In the genomic region with DNA sequence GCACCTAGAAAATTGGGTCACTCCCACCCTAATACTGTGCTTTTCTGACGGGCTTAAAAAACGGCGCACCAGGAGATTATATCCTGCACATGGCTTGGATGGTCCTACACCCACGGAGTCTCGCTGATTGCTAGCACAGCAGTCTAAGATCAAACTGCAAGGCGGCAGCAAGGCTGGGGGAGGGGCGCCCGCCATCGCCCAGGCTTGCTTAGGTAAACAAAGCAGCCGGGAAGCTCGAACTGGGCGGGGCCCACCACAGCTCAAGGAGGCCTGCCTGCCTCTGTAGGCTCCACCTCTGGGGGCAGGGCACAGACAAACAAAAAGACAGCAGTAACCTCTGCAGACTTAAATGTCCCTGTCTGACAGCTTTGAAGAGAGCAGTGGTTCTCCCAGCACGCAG, we compare ENCODE assay signal across 5 cellular contexts.
DNase-seq lines count a peak whose midpoint lies in the region; ATAC-seq, FAIRE-seq and TF ChIP-seq lines count a peak whose summit lies in the region.
"Not testable (repeated sequence)": the region's sequence is repeated elsewhere in the genome, so short reads cannot be mapped to it uniquely, and the experiment has no call there.

No MANE protein-coding gene starts in this region.

- not testable (repeated sequence) for DNase-seq in A549 (ENCODE audit: low read depth in 1 of 2, low spot score in 1 of 2); HCT116 (ENCODE audit: low read depth, low spot score)
- peak; percentile 5 for DNase-seq in NCI-H460 (ENCODE audit: extremely low read depth, low read depth)
- peak in 1 of 2 experiments; percentile 61 for DNase-seq in PC-9

- not testable (repeated sequence) for ATAC-seq in A549, HCT116

- intact Hi-C loops in HCT116 (cut with micrococcal nuclease); PC-9 (cut with micrococcal nuclease; ENCODE audit: unreplicated experiment): not testable (repeated sequence)

- H3K27ac ChIP-seq in A549 (0 out of 6 replicates have a peak overlapping the region, but pooled peaks of 1 of the 2 experiments have one; percentile 44), KMS-11 (peak overlapping the region; percentile 87)
- not testable (repeated sequence) for H3K27ac ChIP-seq in HCT116 (ENCODE audit: low read depth, low read length); PC-9

- not testable (repeated sequence) for H3K27me3 ChIP-seq in HCT116 (ENCODE audit: insufficient read depth, low read length); KMS-11 (ENCODE audit: insufficient read depth, low read depth); PC-9 (ENCODE audit: insufficient read depth, low read depth)

- TF ChIP-seq CTCF in A549 (IDR thresholded peaks at IDR 0.05); HCT116 (IDR thresholded peaks at IDR 0.05 in 2 of 3, conservative IDR thresholded peaks at IDR 0.05 in 1 of 3; ENCODE audit: borderline replicate concordance in 1 of 3, insufficient read depth in 1 of 3, low read depth in 2 of 3, low read length in 2 of 3); KMS-11 (conservative IDR thresholded peaks at IDR 0.05; ENCODE audit: low read depth, low read length); PC-9 (conservative IDR thresholded peaks at IDR 0.05): not testable (repeated sequence)

- H2AFZ ChIP-seq in HCT116 (ENCODE audit: low read depth, low read length, poor library complexity, severe bottlenecking): not testable (repeated sequence)
- H2AFZ ChIP-seq in KMS-11 (ENCODE audit: low read depth): peak overlapping the region; percentile 67
- H2AFZ ChIP-seq in PC-9: peak overlapping the region; percentile 73

- not testable (repeated sequence) for H3K9ac ChIP-seq in HCT116 (ENCODE audit: low read length)
- peak overlapping the region; percentile 67; the same call in 1 of the 2 replicates for H3K9ac ChIP-seq in KMS-11

- not testable (repeated sequence) for FAIRE-seq in A549 (lab: Jason Lieb, UNC)

- POLR2A ChIA-PET in A549 (lab: Yijun Ruan, JAX); HCT116 (lab: Charles Lee): not testable (repeated sequence)
- POLR2A ChIA-PET in PC-9 (lab: Charles Lee; ENCODE audit: unreplicated experiment): interaction anchor here (0.6 kb wide), 1 partner anchor 443 kb away, joined by 3 read pairs; no protein-coding TSS in a partner anchor

- H3K9me3 ChIP-seq in A549; HCT116 (ENCODE audit: control insufficient read depth in 1 of 2, insufficient read depth in 1 of 2, low read depth in 1 of 2, low read length in 2 of 2); PC-9 (ENCODE audit: insufficient read depth, low read depth): not testable (repeated sequence)

- H3K9me2 ChIP-seq in HCT116 (ENCODE audit: insufficient read depth); PC-9 (ENCODE audit: insufficient read depth): not testable (repeated sequence)

- H3K4me1 ChIP-seq in A549; HCT116 (ENCODE audit: control insufficient read depth in 1 of 2, insufficient read depth in 2 of 2, low read length in 2 of 2); PC-9 (replicated peaks; ENCODE audit: insufficient read depth): not testable (repeated sequence)
- peaks cover 12% of the 10 kb centered on the region for H3K4me1 ChIP-seq in KMS-11 (ENCODE audit: low read depth, poor library complexity, severe bottlenecking)

- H3K36me3 ChIP-seq in HCT116 (ENCODE audit: control insufficient read depth in 1 of 2, insufficient read depth in 2 of 2, low read length in 2 of 2); KMS-11 (ENCODE audit: insufficient read depth); PC-9 (ENCODE audit: low read depth): not testable (repeated sequence)

- CTCF ChIA-PET in A549 (lab: Yijun Ruan, JAX); HCT116 (lab: Charles Lee); PC-9 (lab: Charles Lee): not testable (repeated sequence)

- RAD21 ChIA-PET in HCT116 (lab: Charles Lee; ENCODE audit: low non-redundant PET in 1 of 2, low total read pairs in 2 of 2, uncharacterized antibody in 2 of 2, unreplicated experiment in 2 of 2): not testable (repeated sequence)

- 29% methylated on average over 6 of the region's 13 CpGs for WGBS in A549 (ENCODE audit: missing lambda C conversion rate)

- TF ChIP-seq EP300 in A549 (IDR thresholded peaks at IDR 0.05): not testable (repeated sequence)

- H3K4me2 ChIP-seq in A549 (peak overlapping the region; percentile 52), HCT116 (ENCODE audit: low read length) (peak overlapping the region; percentile 35), KMS-11 (peak overlapping the region; percentile 36), PC-9 (peak overlapping the region; percentile 63)

- not testable (repeated sequence) for H3K79me2 ChIP-seq in HCT116 (ENCODE audit: insufficient read depth, low read length); KMS-11 (ENCODE audit: insufficient read depth, low read depth); PC-9 (ENCODE audit: low read depth)

- peak overlapping the region; percentile 30; the same call in 1 of the 3 replicates for H3K4me3 ChIP-seq in A549
- not testable (repeated sequence) for H3K4me3 ChIP-seq in HCT116 (replicated peaks in 1 of 2; ENCODE audit: low read depth in 1 of 2, low read length in 2 of 2)
- H3K4me3 ChIP-seq in KMS-11 (IDR thresholded peaks at IDR 0.05; ENCODE audit: insufficient read depth, low read depth, low read length): peak overlapping the region; percentile 27
- H3K4me3 ChIP-seq in PC-9: peak overlapping the region; percentile 53

- H3F3A ChIP-seq in PC-9 (ENCODE audit: insufficient read depth, low read depth): not testable (repeated sequence)

- BruUV-seq in HCT116 (replicated peaks; lab: Mats Ljungman, UMichigan); PC-9 (replicated peaks; lab: Mats Ljungman, UMichigan): not testable (repeated sequence)

- TF ChIP-seq RAD21 in A549 (conservative IDR thresholded peaks at IDR 0.05 in 1 of 2, IDR thresholded peaks at IDR 0.05 in 1 of 2); HCT116 (IDR thresholded peaks at IDR 0.05; ENCODE audit: low read depth): not testable (repeated sequence)

- not testable (repeated sequence) for H4K20me1 ChIP-seq in HCT116 (ENCODE audit: insufficient read depth); KMS-11 (ENCODE audit: insufficient read depth); PC-9 (ENCODE audit: insufficient read depth)

- not testable (repeated sequence) for TF ChIP-seq POLR2A in A549 (IDR thresholded peaks at IDR 0.05; ENCODE audit: low read length); HCT116 (IDR thresholded peaks at IDR 0.05; ENCODE audit: borderline replicate concordance, extremely low read depth, insufficient read depth, insufficient read length)
